1 cellular context compared by ENCODE assay signal in genomic region chr2:10072656-10073480, GRCh38.
TF ChIP-seq lines count a peak whose summit lies in the region.

No MANE protein-coding gene starts in this region.

TF ChIP-seq in H1, 55 proteins besides CTCF, POLR2A, EP300 and RAD21:
- TF ChIP-seq GABPA (IDR thresholded peaks at IDR 0.05; ENCODE audit: borderline replicate concordance, insufficient read depth, low read length), result peak; percentile 62; the same call in 1 of the 2 replicates
- TF ChIP-seq TAF1 (IDR thresholded peaks at IDR 0.05; ENCODE audit: low read depth, low read length), result 0 out of 2 replicates have a peak, but pooled peaks have one; percentile 31
- TF ChIP-seq BACH1 (IDR thresholded peaks at IDR 0.05; ENCODE audit: low read length), result peak; percentile 16; the same call in 1 of the 2 replicates
- no peak for TF ChIP-seq CBX8 (IDR thresholded peaks at IDR 0.05; ENCODE audit: borderline replicate concordance, low read depth, low read length)
- TF ChIP-seq SRF (IDR thresholded peaks at IDR 0.05; ENCODE audit: low read depth, low read length), result no peak
- no peak for TF ChIP-seq CHD2 (IDR thresholded peaks at IDR 0.05; ENCODE audit: low read length)
- no peak for TF ChIP-seq RFX5 (IDR thresholded peaks at IDR 0.05; ENCODE audit: borderline replicate concordance, low read depth, low read length)
- TF ChIP-seq TBP (IDR thresholded peaks at IDR 0.05; ENCODE audit: low read depth, low read length), result peak; percentile 45; the same call in 1 of the 2 replicates
- 0 out of 2 replicates have a peak, but pooled peaks have one; percentile 29 for TF ChIP-seq TCF12 (IDR thresholded peaks at IDR 0.05; ENCODE audit: low read depth, low read length)
